23 cellular contexts compared by ENCODE assay signal in genomic region chr19:6834433-6834832, GRCh38. TPM values are rescaled to one million over a fixed set of nuclear protein-coding genes. Genes with fewer than 3 reads are reported as not detected.
DNase-seq lines count a peak whose midpoint lies in the region; ATAC-seq, FAIRE-seq and TF ChIP-seq lines count a peak whose summit lies in the region.
"Had no signal": no experiment of that assay in that cellular context is flagged by ENCODE, and none has a peak within 500 bp of the region (broad histone marks: within the 10 kb centered on the region; RNA-seq: fewer than 3 reads in every experiment).

No MANE protein-coding gene starts in this region.

- FAIRE-seq in A204.1 (lab: Jason Lieb, UNC) = peak; percentile 74
- FAIRE-seq in TTC549 (lab: Jason Lieb, UNC) = peak; percentile 69
- FAIRE-seq in pancreas (lab: Jason Lieb, UNC) = peak; percentile 17
- FAIRE-seq: A549, D721Med, GM12892, GM19239, H1 had no signal

- no peaks in the 10 kb centered on the region for H3K9me3 ChIP-seq in pancreas
- no peaks in the 10 kb centered on the region for H3K9me3 ChIP-seq in breast epithelium
- H3K9me3 ChIP-seq: A549; BE2C; BLaER1 treated with 17β-estradiol and CSF1 and Interleukin-3, amounts not matched to agents 10 nM and 100 nM had no signal

- intact Hi-C loops in pancreas (cut with DNase I) = no loop called here
- intact Hi-C loops in breast epithelium (cut with DNase I; ENCODE audit: low total_unique reads) = loop anchor here (5.0 kb wide), 1 partner anchor 992 kb away; no protein-coding TSS in a partner anchor

- TF ChIP-seq POLR2A in breast epithelium (IDR thresholded peaks at IDR 0.05) = no peak

- 83 to 92% methylated on average over 2 of the region's 2 CpGs for WGBS in pancreas, 2 donors

- H3K36me3 ChIP-seq in pancreas = no peaks in the 10 kb centered on the region
- no peaks in the 10 kb centered on the region for H3K36me3 ChIP-seq in breast epithelium
- H3K36me3 ChIP-seq: BE2C had no signal

- ATAC-seq in pancreas (no peak), HG02623 (IDR thresholded peaks at IDR 0.05; ENCODE audit: unreplicated experiment) (no peak)
- ATAC-seq: A549 had no signal

- H3K27me3 ChIP-seq in pancreas (no peaks in the 10 kb centered on the region), breast epithelium (no peaks in the 10 kb centered on the region)
- H3K27me3 ChIP-seq: BE2C; BLaER1 treated with 17β-estradiol and CSF1 and Interleukin-3, amounts not matched to agents 10 nM and 100 nM had no signal

- H3K4me1 ChIP-seq in pancreas (no peaks in the 10 kb centered on the region), breast epithelium (no peaks in the 10 kb centered on the region)
- H3K4me1 ChIP-seq: A549, BE2C had no signal

- H3K4me3 ChIP-seq in pancreas (no peak overlapping the region), breast epithelium (no peak overlapping the region)
- H3K4me3 ChIP-seq: A549; BLaER1 treated with 17β-estradiol and CSF1 and Interleukin-3, amounts not matched to agents 10 nM and 100 nM; GM23248 had no signal

- DNase-seq in pancreas (no peak), breast epithelium (ENCODE audit: low spot score in 2 of 2) (no peak), NCI-H1436 treated with DMSO at 0.1 percent for 48 hours (lab: John Stamatoyannopoulos, UW) (no peak)
- DNase-seq: ACHN; AML-193; BE2C; CD8-positive, alpha-beta memory T cell; DMS 273 treated with DMSO at 0.1 percent for 48 hours; DMS79; EL; GM23248; H7; HCEC 1CT had no signal

- no peak for TF ChIP-seq CTCF in pancreas (IDR thresholded peaks at IDR 0.05)
- no peak for TF ChIP-seq CTCF in breast epithelium (IDR thresholded peaks at IDR 0.05)

- H3K27ac ChIP-seq in pancreas (no peak overlapping the region), breast epithelium (no peak overlapping the region)
- H3K27ac ChIP-seq: 22Rv1; A549; BLaER1 treated with 17β-estradiol and CSF1 and Interleukin-3, amounts not matched to agents 10 nM and 100 nM; GM23248 had no signal

RNA-seq across cellular contexts. Expression of gene ADGRE1, which starts 52.9 kb away (rescaled TPM):
- total RNA-seq in pancreas = under 1 TPM in 4 of 6 donors, not detected in 2; 0.14 to 0.73 (median 0.39) TPM
- under 1 TPM in 1 of 2 donors, not detected in 1; 0.07 TPM for polyA plus RNA-seq in pancreas
- under 1 TPM in 2 of 3 donors, not detected in 1; 0.33 to 0.44 TPM for total RNA-seq in breast epithelium
- total RNA-seq: GM23248, H1, H7 had no signal
- polyA plus RNA-seq: GM23248, H1 had no signal
